ENCODE assay signal across 11 cellular contexts in the genomic region with DNA sequence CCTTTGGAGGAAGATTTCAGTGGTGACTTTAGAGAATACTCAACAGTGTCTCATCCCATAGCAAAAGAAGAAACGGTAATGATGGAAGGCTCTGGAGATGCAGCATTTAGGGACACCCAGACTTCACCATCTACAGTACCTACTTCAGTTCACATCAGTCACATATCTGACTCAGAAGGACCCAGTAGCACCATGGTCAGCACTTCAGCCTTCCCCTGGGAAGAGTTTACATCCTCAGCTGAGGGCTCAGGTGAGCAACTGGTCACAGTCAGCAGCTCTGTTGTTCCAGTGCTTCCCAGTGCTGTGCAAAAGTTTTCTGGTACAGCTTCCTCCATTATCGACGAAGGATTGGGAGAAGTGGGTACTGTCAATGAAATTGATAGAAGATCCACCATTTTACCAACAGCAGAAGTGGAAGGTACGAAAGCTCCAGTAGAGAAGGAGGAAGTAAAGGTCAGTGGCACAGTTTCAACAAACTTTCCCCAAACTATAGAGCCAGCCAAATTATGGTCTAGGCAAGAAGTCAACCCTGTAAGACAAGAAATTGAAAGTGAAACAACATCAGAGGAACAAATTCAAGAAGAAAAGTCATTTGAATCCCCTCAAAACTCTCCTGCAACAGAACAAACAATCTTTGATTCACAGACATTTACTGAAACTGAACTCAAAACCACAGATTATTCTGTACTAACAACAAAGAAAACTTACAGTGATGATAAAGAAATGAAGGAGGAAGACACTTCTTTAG.
DNase-seq lines count a peak whose midpoint lies in the region; ATAC-seq and TF ChIP-seq lines count a peak whose summit lies in the region.
"Had no signal": no experiment of that assay in that cellular context is flagged by ENCODE, and none has a peak within 500 bp of the region (broad histone marks: within the 10 kb centered on the region; RNA-seq: fewer than 3 reads in every experiment).

No MANE protein-coding gene starts in this region.

- no peaks in the 10 kb centered on the region for H3K9me3 ChIP-seq in MM.1S (replicated peaks; ENCODE audit: insufficient read depth, low read length)
- H3K9me3 ChIP-seq: body of pancreas, gastroesophageal sphincter had no signal

- H3K79me2 ChIP-seq in MM.1S (ENCODE audit: low read length), result no peaks in the 10 kb centered on the region

- no peaks in the 10 kb centered on the region for H3K36me3 ChIP-seq in MM.1S (replicated peaks; ENCODE audit: insufficient read depth, low read length)
- H3K36me3 ChIP-seq: gastroesophageal sphincter had no signal

- ATAC-seq in activated naive CD4-positive, alpha-beta T cell treated with anti-CD3 and anti-CD28 coated beads, Interleukin-2, amount 50 U/mL, for 72 hours, result peak in 1 of 2 donors; percentile 85
- peak; percentile 74 for ATAC-seq in HG02840 (IDR thresholded peaks at IDR 0.05; ENCODE audit: low FRiP score, unreplicated experiment)
- ATAC-seq: body of pancreas, gastroesophageal sphincter had no signal

- H3F3A ChIP-seq in MM.1S (ENCODE audit: insufficient read depth, low read length), result peaks cover 6% of the 10 kb centered on the region; the same call in 1 of the 2 replicates

- no peak for TF ChIP-seq CTCF in MM.1S (IDR thresholded peaks at IDR 0.05; ENCODE audit: low read length)

- H3K27me3 ChIP-seq in MM.1S (replicated peaks; ENCODE audit: insufficient read depth, low read length), result no peaks in the 10 kb centered on the region
- H3K27me3 ChIP-seq: body of pancreas, gastroesophageal sphincter had no signal

- peak overlapping the region; percentile 22; the same call in 1 of the 2 replicates for H3K4me3 ChIP-seq in MM.1S (ENCODE audit: low read length)
- H3K4me3 ChIP-seq: body of pancreas, gastroesophageal sphincter had no signal

- no peak for DNase-seq in activated naive CD4-positive, alpha-beta T cell treated with anti-CD3 and anti-CD28 coated beads, Interleukin-2, amount 50 U/mL, for 72 hours (ENCODE audit: low spot score in 2 of 2)
- no peak for DNase-seq in activated naive CD4-positive, alpha-beta T cell (lab: John Stamatoyannopoulos, UW)
- DNase-seq in MM.1S (peak; percentile 58), SHP77 (lab: John Stamatoyannopoulos, UW) (no peak), SW480 (ENCODE audit: low spot score) (no peak), islet precursor cell (no peak), NCI-H2107 (lab: John Stamatoyannopoulos, UW) (no peak)
- DNase-seq: body of pancreas, NCI-H187 had no signal

- peaks cover 0 to 7% of the 10 kb centered on the region in 2 donors for H3K36me3 Mint-ChIP-seq in activated naive CD4-positive, alpha-beta T cell treated with anti-CD3 and anti-CD28 coated beads, Interleukin-2, amount 50 U/mL, for 72 hours

- peak overlapping the region; percentile 63; the same call in 1 of the 2 replicates for H3K4me2 ChIP-seq in MM.1S (ENCODE audit: low read depth, low read length)

- peaks cover 6% of the 10 kb centered on the region; the same call in 1 of the 2 replicates for H3K4me1 ChIP-seq in MM.1S (ENCODE audit: low read length)
- H3K4me1 ChIP-seq: body of pancreas, gastroesophageal sphincter had no signal

- H3K9me2 ChIP-seq in MM.1S (replicated peaks; ENCODE audit: insufficient read depth, low read length), result no peaks in the 10 kb centered on the region

- H3K9ac ChIP-seq in MM.1S (ENCODE audit: low read length), result no peak overlapping the region

- peaks cover 3 to 6% of the 10 kb centered on the region in 2 donors for H3K9me3 Mint-ChIP-seq in activated naive CD4-positive, alpha-beta T cell treated with anti-CD3 and anti-CD28 coated beads, Interleukin-2, amount 50 U/mL, for 72 hours

- H2AFZ ChIP-seq in MM.1S (ENCODE audit: low read length), result peak overlapping the region; percentile 43; the same call in 1 of the 2 replicates

- no peaks in the 10 kb centered on the region for H4K20me1 ChIP-seq in MM.1S (ENCODE audit: insufficient read depth, low read length)

- H3K27ac Mint-ChIP-seq in activated naive CD4-positive, alpha-beta T cell treated with anti-CD3 and anti-CD28 coated beads, Interleukin-2, amount 50 U/mL, for 72 hours, result peak overlapping the region; percentile 6 to 22

- H3K27ac ChIP-seq in MM.1S (ENCODE audit: low read length), result peak overlapping the region; percentile 9; the same call in 1 of the 2 replicates
- H3K27ac ChIP-seq: body of pancreas, gastroesophageal sphincter had no signal
